In genomic region chr2:177265386-177265690, GRCh38 we compare ENCODE assay signal across 8 cellular contexts. TPM values are rescaled to one million over a fixed set of nuclear protein-coding genes. Genes with fewer than 3 reads are reported as not detected.
DNase-seq lines count a peak whose midpoint lies in the region; ATAC-seq and TF ChIP-seq lines count a peak whose summit lies in the region.

No MANE protein-coding gene starts in this region.

- H3K4me3 Mint-ChIP-seq in activated naive CD4-positive, alpha-beta T cell treated with anti-CD3 and anti-CD28 coated beads, Interleukin-2, amount 10 ng/mL, durations not matched to agents 7 days and 5 days = peak overlapping the region; percentile 98

- H3K36me3 Mint-ChIP-seq in activated naive CD4-positive, alpha-beta T cell treated with anti-CD3 and anti-CD28 coated beads, Interleukin-2, amount 10 ng/mL, durations not matched to agents 7 days and 5 days = peaks cover 31% of the 10 kb centered on the region

- peak; percentile 4 for ATAC-seq in GM18498 (IDR thresholded peaks at IDR 0.05; ENCODE audit: unreplicated experiment)

- peaks cover 57% of the 10 kb centered on the region for H3K4me1 Mint-ChIP-seq in activated naive CD4-positive, alpha-beta T cell treated with anti-CD3 and anti-CD28 coated beads, Interleukin-2, amount 10 ng/mL, durations not matched to agents 7 days and 5 days

- CTCF ChIA-PET in activated naive CD4-positive, alpha-beta T cell treated with anti-CD3 and anti-CD28 coated beads, Interleukin-2, amount 10 ng/mL, durations not matched to agents 7 days and 5 days (lab: Charles Lee) = interaction anchor here (0.8 to 5.8 kb wide), 13 partner anchors 8 to 104 kb away, joined by 3 to 120 read pairs (median 7); partner anchors contain the start of gene HNRNPA3

- peak overlapping the region; percentile 96 for H3K4me3 ChIP-seq in cardiac muscle cell

- H3K27ac Mint-ChIP-seq in activated naive CD4-positive, alpha-beta T cell treated with anti-CD3 and anti-CD28 coated beads, Interleukin-2, amount 10 ng/mL, durations not matched to agents 7 days and 5 days = peak overlapping the region; percentile 100

- TF ChIP-seq CTCF in LNCAP (IDR thresholded peaks at IDR 0.05) = peak; percentile 47
- TF ChIP-seq CTCF in cardiac muscle cell (IDR thresholded peaks at IDR 0.05; ENCODE audit: low read depth, low read length) = peak; percentile 42

- intact Hi-C loops in posterior cingulate gyrus (cut with DNase I) = loop anchor here (1.0 to 10.0 kb wide), 3 partner anchors 31 to 149 kb away; no protein-coding TSS in a partner anchor

- no peaks in the 10 kb centered on the region for H3K9me3 ChIP-seq in cardiac muscle cell (ENCODE audit: low read depth)

- peak overlapping the region; percentile 96 for H3K27ac ChIP-seq in cardiac muscle cell

- DNase-seq in Ammon's horn (ENCODE audit: low spot score) = peak; percentile 87
- DNase-seq in activated naive CD4-positive, alpha-beta T cell treated with anti-CD3 and anti-CD28 coated beads, Interleukin-2, amount 10 ng/mL, durations not matched to agents 7 days and 5 days = peak; percentile 57
- no peak for DNase-seq in cardiac muscle cell (ENCODE audit: low read depth in 1 of 2, low spot score in 1 of 2)
- DNase-seq in posterior cingulate gyrus = peak in 9 of 10 donors; percentile 39 to 92 (median 68)
- no peak for DNase-seq in NCI-H774 (lab: John Stamatoyannopoulos, UW)
- no peak for DNase-seq in kidney tubule cell (ENCODE audit: low spot score)

- no peaks in the 10 kb centered on the region for H3K36me3 ChIP-seq in cardiac muscle cell

- H3K27me3 ChIP-seq in cardiac muscle cell = no peaks in the 10 kb centered on the region

- peaks cover 3% of the 10 kb centered on the region for H3K27me3 Mint-ChIP-seq in activated naive CD4-positive, alpha-beta T cell treated with anti-CD3 and anti-CD28 coated beads, Interleukin-2, amount 10 ng/mL, durations not matched to agents 7 days and 5 days

- H3K9me3 Mint-ChIP-seq in activated naive CD4-positive, alpha-beta T cell treated with anti-CD3 and anti-CD28 coated beads, Interleukin-2, amount 10 ng/mL, durations not matched to agents 7 days and 5 days = no peaks in the 10 kb centered on the region

- H3K4me1 ChIP-seq in cardiac muscle cell (ENCODE audit: low read depth) = peaks cover 30% of the 10 kb centered on the region

RNA-seq across cellular contexts. Expression of gene NFE2L2, which starts 0.8 kb away (rescaled TPM):
- total RNA-seq in cardiac muscle cell = 56.6 and 70.0 TPM in 2 replicates
- 84.5 and 90.5 TPM in 2 replicates for polyA plus RNA-seq in cardiac muscle cell

RNA-seq across cellular contexts. Expression of gene HNRNPA3, which starts 52.7 kb away (rescaled TPM):
- 63.2 and 78.6 TPM in 2 replicates for total RNA-seq in cardiac muscle cell
- polyA plus RNA-seq in cardiac muscle cell = 67.3 and 81.7 TPM in 2 replicates

Comparison
In these comparisons a context has a peak if more than half of its experiments do, and no peak if none do; other contexts are left out.
1. DNase-seq: peak in Ammon's horn (single experiment), activated naive CD4-positive, alpha-beta T cell treated with anti-CD3 and anti-CD28 coated beads, Interleukin-2, amount 10 ng/mL, durations not matched to agents 7 days and 5 days (single experiment) and posterior cingulate gyrus (9 of 10); none in cardiac muscle cell (0 of 2), NCI-H774 (single experiment) and kidney tubule cell (single experiment).